ENCODE assay signal across 16 cellular contexts in genomic region chr17:50881182-50881581, GRCh38. TPM values are rescaled to one million over a fixed set of nuclear protein-coding genes. Genes with fewer than 3 reads are reported as not detected.
"Had no signal": no experiment of that assay in that cellular context is flagged by ENCODE, and none has a peak within 500 bp of the region (broad histone marks: within the 10 kb centered on the region; RNA-seq: fewer than 3 reads in every experiment).

No MANE protein-coding gene starts in this region.

- H3K36me3 Mint-ChIP-seq: memory B cell had no signal

- H3K9me3 Mint-ChIP-seq: memory B cell had no signal

- H3K4me2 ChIP-seq: hepatocyte had no signal

- H3K9me3 ChIP-seq: pancreas had no signal

- H2AFZ ChIP-seq: hepatocyte had no signal

- H3K4me3 ChIP-seq: hepatocyte, pancreas had no signal

- H3K36me3 ChIP-seq: pancreas had no signal

- H3K27me3 Mint-ChIP-seq: memory B cell, progenitor cell of endocrine pancreas had no signal

- H3K27ac ChIP-seq: hepatocyte, pancreas had no signal

- H3K27me3 ChIP-seq: hepatocyte, pancreas had no signal

- DNase-seq: erythroblast; foreskin melanocyte; head of caudate nucleus; midbrain; occipital lobe; pancreas; right cardiac atrium; small intestine; stimulated activated CD4-positive, alpha-beta T cell treated with anti-CD3 and anti-CD28 coated beads, Interleukin-12 subunit alpha, Interleukin-12 subunit beta, amount 100 ng/mL, for 4 hours; stimulated activated naive CD4-positive, alpha-beta T cell treated with Interleukin-2 at 50 U/mL for 16 hours; trophoblast cell had no signal

- H3K27ac Mint-ChIP-seq: memory B cell, nephron, progenitor cell of endocrine pancreas had no signal

- H3K4me3 Mint-ChIP-seq: memory B cell, nephron had no signal

- H3K4me1 Mint-ChIP-seq: nephron had no signal

RNA-seq across cellular contexts. Expression of gene WFIKKN2, which starts 45.8 kb away (rescaled TPM):
- total RNA-seq: endothelial cell of umbilical vein, progenitor cell of endocrine pancreas had no signal
- polyA plus RNA-seq: hepatocyte had no signal
